23 cellular contexts compared by ENCODE assay signal in the genomic region with DNA sequence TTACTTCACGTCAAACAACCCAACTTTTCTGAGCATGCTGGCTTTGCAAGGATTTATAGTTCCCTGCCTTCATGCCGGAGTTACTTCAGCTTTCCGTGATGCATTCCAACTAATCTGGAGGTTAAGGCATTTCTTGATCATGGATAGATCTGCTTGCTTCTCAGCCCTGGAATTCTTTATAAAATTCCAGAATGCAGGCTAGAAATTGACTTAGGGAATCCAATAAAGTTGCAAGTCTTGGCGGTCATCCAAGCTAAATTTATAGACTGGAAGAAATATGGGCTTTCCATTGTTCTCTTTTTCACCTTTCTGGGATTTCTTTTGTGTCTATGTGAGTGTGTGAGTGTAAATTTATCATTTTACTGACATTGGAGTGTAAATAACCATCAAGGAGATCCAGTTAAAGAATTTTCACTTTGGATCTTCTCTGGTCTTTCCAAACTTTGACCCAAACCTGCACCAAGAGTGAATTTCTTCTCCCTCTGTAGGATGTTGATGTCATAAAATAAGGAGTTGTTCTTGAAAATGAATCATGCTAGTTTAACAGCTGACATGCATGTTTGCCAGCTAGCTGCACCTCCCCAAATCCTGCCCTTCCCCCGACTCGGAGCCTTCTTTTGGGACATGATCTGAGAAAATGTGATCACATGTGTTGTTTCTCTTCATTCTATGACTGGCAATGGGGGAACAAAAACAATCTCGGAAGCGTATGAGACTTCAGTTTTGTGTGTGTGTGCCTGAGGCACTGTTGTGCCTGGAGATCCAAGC.
DNase-seq lines count a peak whose midpoint lies in the region; ATAC-seq, FAIRE-seq and TF ChIP-seq lines count a peak whose summit lies in the region.
"Had no signal": no experiment of that assay in that cellular context is flagged by ENCODE, and none has a peak within 500 bp of the region (broad histone marks: within the 10 kb centered on the region; RNA-seq: fewer than 3 reads in every experiment).

No MANE protein-coding gene starts in this region.

- in situ Hi-C loops in HAP-1 (cut with MboI; ENCODE audit: low sequenced_read_pairs), result no loop called here

- no peaks in the 10 kb centered on the region for H3K9me3 ChIP-seq in HAP-1
- H3K9me3 ChIP-seq in mucosa of descending colon, result no peaks in the 10 kb centered on the region
- H3K9me3 ChIP-seq: ascending aorta, gastrocnemius medialis, SJSA1, stomach, transverse colon had no signal

- H3K36me3 ChIP-seq in HAP-1 (replicated peaks) (no peaks in the 10 kb centered on the region), mucosa of descending colon (ENCODE audit: low read depth) (no peaks in the 10 kb centered on the region)
- H3K36me3 ChIP-seq: ascending aorta, gastrocnemius medialis, SJSA1, stomach, transverse colon had no signal

- TF ChIP-seq POLR2A in H54 (IDR thresholded peaks at IDR 0.05; ENCODE audit: low read depth, low read length), result no peak

- no peak for TF ChIP-seq CTCF in mucosa of descending colon (IDR thresholded peaks at IDR 0.05)

- no peaks in the 10 kb centered on the region for H3K27me3 ChIP-seq in HAP-1 (ENCODE audit: low read depth)
- H3K27me3 ChIP-seq: ascending aorta, gastrocnemius medialis, SJSA1, stomach, transverse colon had no signal

- intact Hi-C loops in mucosa of descending colon (cut with DNase I, micrococcal nuclease), result no loop called here

- H3K4me1 ChIP-seq in HAP-1, result peaks cover 23% of the 10 kb centered on the region
- H3K4me1 ChIP-seq in mucosa of descending colon (ENCODE audit: low read depth), result peaks cover 21% of the 10 kb centered on the region
- H3K4me1 ChIP-seq: ascending aorta, gastrocnemius medialis, SJSA1 had no signal

- no peak for FAIRE-seq in H54 (lab: Jason Lieb, UNC)
- FAIRE-seq: GM12878 had no signal

- peak; percentile 46 for ATAC-seq in mucosa of descending colon
- ATAC-seq: activated CD8-positive, alpha-beta T cell treated with anti-CD3 and anti-CD28 coated beads for 36 hours; esophagus mucosa; gastrocnemius medialis; GM12878 had no signal

- DNase-seq in HAP-1 (ENCODE audit: low spot score in 2 of 2) (peak; percentile 43 to 57), amniotic epithelial cell (ENCODE audit: low read depth) (peak; percentile 35), mucosa of descending colon (no peak), H54 (ENCODE audit: insufficient read length, low spot score) (no peak), cerebellar nuclear complex (lab: John Stamatoyannopoulos, UW) (no peak), retina (no peak)
- DNase-seq in activated CD8-positive, alpha-beta memory T cell treated with anti-CD3 and anti-CD28 coated beads, Interleukin-2, amount 50 U/mL, for 4 hours, result no peak
- DNase-seq: activated CD4-positive, CD25-positive, alpha-beta regulatory T cell treated with anti-CD3 and anti-CD28 coated beads, Interleukin-2, amount 50 U/mL, for 72 hours; activated CD8-positive, alpha-beta T cell treated with anti-CD3 and anti-CD28 coated beads for 36 hours; gastrocnemius medialis; mammary epithelial cell; NCI-H1105 treated with DMSO at 0.1 percent for 48 hours; NCI-H2029 treated with DMSO at 0.1 percent for 48 hours; NCI-H2227 treated with DMSO at 0.1 percent for 48 hours; NCI-H774; stimulated activated CD8-positive, alpha-beta memory T cell treated with anti-CD3 and anti-CD28 coated beads, Interleukin-4, amount 100 ng/mL, for 48 hours; stomach; transverse colon had no signal

- H3K4me3 ChIP-seq in HAP-1 (no peak overlapping the region), mucosa of descending colon (no peak overlapping the region)
- H3K4me3 ChIP-seq: ascending aorta, gastrocnemius medialis, GM12878, SJSA1, skin epidermis, stomach, transverse colon had no signal

Comparison
In these comparisons a context has a peak if more than half of its experiments do, and no peak if none do; other contexts are left out.
1. DNase-seq: peak in HAP-1 (2 of 2) and amniotic epithelial cell (single experiment); none in mucosa of descending colon (0 of 3), H54 (single experiment), activated CD8-positive, alpha-beta memory T cell treated with anti-CD3 and anti-CD28 coated beads, Interleukin-2, amount 50 U/mL, for 4 hours (single experiment), cerebellar nuclear complex (0 of 2) and retina (single experiment).